ENCODE assay signal across 14 cellular contexts in the genomic region with DNA sequence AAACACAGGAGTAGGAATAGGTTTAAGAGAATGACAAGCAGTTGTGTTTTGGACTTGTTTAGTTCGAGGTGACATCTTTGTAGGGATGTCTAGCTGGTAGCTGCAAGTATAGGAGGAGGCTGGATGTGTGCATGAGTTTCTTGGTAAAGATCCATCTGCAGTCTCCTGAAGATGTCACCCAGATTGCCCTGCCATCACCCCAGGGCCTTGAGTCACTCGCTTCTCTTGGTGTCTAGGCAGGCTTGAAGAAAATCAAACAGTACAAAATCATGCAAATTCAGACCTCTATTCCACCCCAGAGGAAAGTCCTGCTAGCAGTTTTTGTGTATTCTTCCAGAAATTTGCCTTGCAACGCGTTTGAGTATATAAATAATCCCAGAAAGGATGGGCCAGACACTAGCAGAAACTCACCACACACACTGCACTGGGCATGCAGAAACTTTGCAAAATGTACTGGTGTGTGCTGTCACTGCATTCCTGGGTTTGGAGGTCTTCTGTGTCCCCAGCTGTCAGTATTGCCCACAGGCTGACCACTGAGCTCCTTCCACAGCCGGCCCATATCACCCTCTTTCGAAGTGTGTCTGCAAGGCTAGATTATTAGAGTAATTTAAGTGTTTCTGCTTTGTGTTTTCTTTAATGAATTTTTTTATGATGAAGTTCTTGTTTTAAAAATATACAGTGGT. TPM values are rescaled to one million over a fixed set of nuclear protein-coding genes. Genes with fewer than 3 reads are reported as not detected.
DNase-seq lines count a peak whose midpoint lies in the region; ATAC-seq and TF ChIP-seq lines count a peak whose summit lies in the region.
"Had no signal": no experiment of that assay in that cellular context is flagged by ENCODE, and none has a peak within 500 bp of the region (broad histone marks: within the 10 kb centered on the region; RNA-seq: fewer than 3 reads in every experiment).

No MANE protein-coding gene starts in this region.

- no peak for TF ChIP-seq POLR2A in stomach (IDR thresholded peaks at IDR 0.05)

- H3K9me3 ChIP-seq in SK-N-MC (ENCODE audit: low read depth, low read length): no peaks in the 10 kb centered on the region
- H3K9me3 ChIP-seq in stomach: no peaks in the 10 kb centered on the region
- H3K9me3 ChIP-seq: psoas muscle had no signal

- POLR2A ChIA-PET in activated CD4-positive, alpha-beta T cell treated with anti-CD3 and anti-CD28 coated beads, Interleukin-2, amount 10 ng/mL, durations not matched to agents 7 days and 5 days (lab: Charles Lee): no interaction called here

- H3K4me3 ChIP-seq in SK-N-MC: no peak overlapping the region
- no peak overlapping the region for H3K4me3 ChIP-seq in stomach
- H3K4me3 ChIP-seq: psoas muscle had no signal

- H3K36me3 ChIP-seq in SK-N-MC (ENCODE audit: insufficient read depth, low read length) (no peaks in the 10 kb centered on the region), stomach (no peaks in the 10 kb centered on the region)

- H3K4me1 Mint-ChIP-seq in immature natural killer cell: peaks cover 49 to 62% of the 10 kb centered on the region in 2 donors
- H3K4me1 Mint-ChIP-seq in activated CD4-positive, alpha-beta T cell treated with anti-CD3 and anti-CD28 coated beads, Interleukin-2, amount 10 ng/mL, durations not matched to agents 7 days and 5 days: peaks cover 48% of the 10 kb centered on the region

- no peaks in the 10 kb centered on the region for H3K36me3 Mint-ChIP-seq in immature natural killer cell
- no peaks in the 10 kb centered on the region for H3K36me3 Mint-ChIP-seq in activated CD4-positive, alpha-beta T cell treated with anti-CD3 and anti-CD28 coated beads, Interleukin-2, amount 10 ng/mL, durations not matched to agents 7 days and 5 days (ENCODE audit: low read depth)

- H3K27ac Mint-ChIP-seq in immature natural killer cell: peak overlapping the region in 5 of 6 donors; percentile 7 to 74 (median 36)
- H3K27ac Mint-ChIP-seq in activated CD4-positive, alpha-beta T cell treated with anti-CD3 and anti-CD28 coated beads, Interleukin-2, amount 10 ng/mL, durations not matched to agents 7 days and 5 days: no peak overlapping the region

- WGBS in stomach, 5 donors: 62 to 78% (median 77%) methylated on average over 6 of the region's 6 CpGs

- H3K9ac ChIP-seq in SK-N-MC (ENCODE audit: insufficient read length): no peak overlapping the region

- no peak overlapping the region for H3K4me3 Mint-ChIP-seq in immature natural killer cell
- no peak overlapping the region for H3K4me3 Mint-ChIP-seq in activated CD4-positive, alpha-beta T cell treated with anti-CD3 and anti-CD28 coated beads, Interleukin-2, amount 10 ng/mL, durations not matched to agents 7 days and 5 days
- H3K4me3 Mint-ChIP-seq: stimulated activated naive CD8-positive, alpha-beta T cell treated with anti-CD3 and anti-CD28 coated beads, Interleukin-15, amount 100 ng/mL, for 72 hours had no signal

- no peak for TF ChIP-seq EP300 in stomach (IDR thresholded peaks at IDR 0.05)

- no peaks in the 10 kb centered on the region for H3K9me3 Mint-ChIP-seq in immature natural killer cell
- no peaks in the 10 kb centered on the region for H3K9me3 Mint-ChIP-seq in activated CD4-positive, alpha-beta T cell treated with anti-CD3 and anti-CD28 coated beads, Interleukin-2, amount 10 ng/mL, durations not matched to agents 7 days and 5 days
- H3K9me3 Mint-ChIP-seq: stimulated activated naive CD8-positive, alpha-beta T cell treated with anti-CD3 and anti-CD28 coated beads, Interleukin-15, amount 100 ng/mL, for 72 hours had no signal

- peaks cover 30 to 88% (median 56%) of the 10 kb centered on the region in 4 donors for H3K4me1 ChIP-seq in stomach

- H3K27ac ChIP-seq in SK-N-MC: peak overlapping the region; percentile 100
- H3K27ac ChIP-seq in stomach: peak overlapping the region in 3 of 5 donors; percentile 43 to 75 (median 54)
- H3K27ac ChIP-seq: epithelial cell of prostate, HL-60, psoas muscle had no signal

- no peak for TF ChIP-seq CTCF in stomach (IDR thresholded peaks at IDR 0.05)

- H3K27me3 ChIP-seq in stomach: no peaks in the 10 kb centered on the region

- intact Hi-C loops in stomach (cut with DNase I; ENCODE audit: low total_unique reads): no loop called here

- ATAC-seq in HG03025 (IDR thresholded peaks at IDR 0.05; ENCODE audit: low FRiP score, unreplicated experiment) (no peak), HG02588 (IDR thresholded peaks at IDR 0.05; ENCODE audit: unreplicated experiment) (no peak)
- ATAC-seq: psoas muscle; stimulated activated naive CD8-positive, alpha-beta T cell treated with anti-CD3 and anti-CD28 coated beads, Interleukin-15, amount 100 ng/mL, for 72 hours had no signal

- H3K27me3 Mint-ChIP-seq in immature natural killer cell (ENCODE audit: low read depth in 3 of 3): peaks cover 0 to 6% (median 2%) of the 10 kb centered on the region in 3 donors
- H3K27me3 Mint-ChIP-seq in activated CD4-positive, alpha-beta T cell treated with anti-CD3 and anti-CD28 coated beads, Interleukin-2, amount 10 ng/mL, durations not matched to agents 7 days and 5 days: no peaks in the 10 kb centered on the region
- H3K27me3 Mint-ChIP-seq: stimulated activated naive CD8-positive, alpha-beta T cell treated with anti-CD3 and anti-CD28 coated beads, Interleukin-15, amount 100 ng/mL, for 72 hours had no signal

- peak; percentile 58 for DNase-seq in EL
- no peak for DNase-seq in SK-N-MC (ENCODE audit: low read depth, low spot score)
- no peak for DNase-seq in immature natural killer cell
- DNase-seq in stomach: no peak
- DNase-seq in activated CD4-positive, alpha-beta T cell treated with anti-CD3 and anti-CD28 coated beads, Interleukin-2, amount 10 ng/mL, durations not matched to agents 7 days and 5 days: no peak
- no peak for DNase-seq in activated T-cell treated with anti-CD3 and anti-CD28 coated beads, Interleukin-2, amount 50 U/mL, for 1 hour
- DNase-seq: activated CD4-positive, alpha-beta T cell treated with anti-CD3 and anti-CD28 coated beads for 4 hours; psoas muscle; stimulated activated CD4-positive, alpha-beta T cell treated with anti-CD3 and anti-CD28 coated beads, Interleukin-4, amount 100 ng/mL, for 4 hours; stimulated activated naive CD8-positive, alpha-beta T cell treated with anti-CD3 and anti-CD28 coated beads, Interleukin-15, amount 100 ng/mL, for 72 hours had no signal

- CTCF ChIA-PET in activated CD4-positive, alpha-beta T cell treated with anti-CD3 and anti-CD28 coated beads, Interleukin-2, amount 10 ng/mL, durations not matched to agents 7 days and 5 days (lab: Charles Lee): no interaction called here

RNA-seq across cellular contexts. Expression of a gene that starts 51.5 kb away (rescaled TPM):
- 1 to 10 TPM; 3.4 to 5.9 (median 5.7) TPM for polyA plus RNA-seq in immature natural killer cell
- total RNA-seq in stomach: 10 to 100 TPM in 4 of 5 donors, 1 to 10 TPM in 1; 4.1 to 24.1 (median 14.9) TPM
- 1 to 10 TPM; 2.4 to 3.2 (median 2.8) TPM for polyA plus RNA-seq in stomach
- 10 to 100 TPM; 20.4 to 21.4 TPM for total RNA-seq in activated CD4-positive, alpha-beta T cell treated with anti-CD3 and anti-CD28 coated beads, Interleukin-2, amount 10 ng/mL, durations not matched to agents 7 days and 5 days
